Comparison of ENCODE assay signal across 19 cellular contexts in the genomic region with DNA sequence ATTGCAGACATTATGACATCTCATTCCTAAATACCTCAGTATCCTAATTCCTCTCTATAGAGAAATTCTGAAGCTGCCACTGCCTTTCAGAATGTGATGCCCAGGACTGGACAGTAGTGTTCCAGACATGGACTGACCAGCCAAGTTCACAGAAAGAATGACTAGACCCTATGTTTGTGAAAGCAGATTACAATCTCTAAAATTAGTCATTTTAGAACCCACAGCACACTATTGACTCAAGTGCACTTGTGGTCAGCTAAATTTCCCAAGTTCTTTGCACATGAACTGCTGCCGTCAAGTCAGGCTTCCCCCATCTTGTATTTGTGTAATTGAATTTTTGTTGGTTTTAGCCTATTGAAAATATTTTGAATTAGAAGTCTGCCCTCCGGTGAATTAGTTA.
A peak's percentile ranks its signal among the peaks of the same experiment; 100 is the strongest.
DNase-seq lines count a peak whose midpoint lies in the region; ATAC-seq, FAIRE-seq and TF ChIP-seq lines count a peak whose summit lies in the region.
"Had no signal": no experiment of that assay in that cellular context is flagged by ENCODE, and none has a peak within 500 bp of the region (broad histone marks: within the 10 kb centered on the region; RNA-seq: fewer than 3 reads in every experiment).

No MANE protein-coding gene starts in this region.

- POLR2A ChIA-PET in activated CD4-positive, alpha-beta T cell treated with anti-CD3 and anti-CD28 coated beads for 36 hours (lab: Charles Lee), result no interaction called here

- H3K4me2 ChIP-seq in astrocyte (ENCODE audit: low read length), result peak overlapping the region; percentile 49

- TF ChIP-seq CTCF in AG09319 (IDR thresholded peaks at IDR 0.05; ENCODE audit: low read depth, low read length), result no peak
- TF ChIP-seq CTCF in astrocyte (IDR thresholded peaks at IDR 0.05; ENCODE audit: insufficient read depth, low read depth, low read length), result no peak

- TF ChIP-seq POLR2A in GM18505 (IDR thresholded peaks at IDR 0.05; ENCODE audit: borderline replicate concordance, extremely low read depth, insufficient read depth, insufficient read length), result no peak

- H2AFZ ChIP-seq in astrocyte (ENCODE audit: low read depth, low read length), result no peak overlapping the region

- no peak overlapping the region for H3K4me3 Mint-ChIP-seq in astrocyte (ENCODE audit: unreplicated experiment)
- no peak overlapping the region for H3K4me3 Mint-ChIP-seq in activated CD4-positive, alpha-beta T cell treated with anti-CD3 and anti-CD28 coated beads for 36 hours
- H3K4me3 Mint-ChIP-seq: naive thymus-derived CD8-positive, alpha-beta T cell; stimulated activated memory B cell treated with anti-CD40 and anti-IgM and Interleukin-4, amounts not matched to agents 10 μg/mL and 1 μg/mL and 100 μg/mL, for 72 hours had no signal

- no peaks in the 10 kb centered on the region for H3K79me2 ChIP-seq in astrocyte (ENCODE audit: insufficient read depth, low read length)

- H3K9me3 Mint-ChIP-seq in astrocyte (ENCODE audit: unreplicated experiment), result no peaks in the 10 kb centered on the region
- H3K9me3 Mint-ChIP-seq in activated CD4-positive, alpha-beta T cell treated with anti-CD3 and anti-CD28 coated beads for 36 hours (ENCODE audit: low read depth), result no peaks in the 10 kb centered on the region
- H3K9me3 Mint-ChIP-seq: naive thymus-derived CD8-positive, alpha-beta T cell; stimulated activated memory B cell treated with anti-CD40 and anti-IgM and Interleukin-4, amounts not matched to agents 10 μg/mL and 1 μg/mL and 100 μg/mL, for 72 hours had no signal

- no peaks in the 10 kb centered on the region for H4K20me1 ChIP-seq in astrocyte (ENCODE audit: insufficient read depth, low read length)

- H3K4me3 ChIP-seq in astrocyte (ENCODE audit: insufficient read depth, low read depth, low read length), result no peak overlapping the region

- intact Hi-C loops in activated CD4-positive, alpha-beta T cell treated with anti-CD3 and anti-CD28 coated beads for 36 hours (cut with DNase I, micrococcal nuclease), result no loop called here

- peak overlapping the region; percentile 84 for H3K27ac Mint-ChIP-seq in astrocyte (ENCODE audit: unreplicated experiment)
- H3K27ac Mint-ChIP-seq in activated CD4-positive, alpha-beta T cell treated with anti-CD3 and anti-CD28 coated beads for 36 hours, result no peak overlapping the region
- H3K27ac Mint-ChIP-seq: naive thymus-derived CD8-positive, alpha-beta T cell; stimulated activated memory B cell treated with anti-CD40 and anti-IgM and Interleukin-4, amounts not matched to agents 10 μg/mL and 1 μg/mL and 100 μg/mL, for 72 hours had no signal

- H3K9me3 ChIP-seq in astrocyte (ENCODE audit: insufficient read depth, low read depth, low read length), result no peaks in the 10 kb centered on the region

- peaks cover 19% of the 10 kb centered on the region for H3K4me1 ChIP-seq in astrocyte (ENCODE audit: insufficient read depth, low read length)

- peak; percentile 100 for FAIRE-seq in astrocyte (lab: Jason Lieb, UNC)

- no peaks in the 10 kb centered on the region for H3K27me3 ChIP-seq in astrocyte (ENCODE audit: insufficient read depth, low read length)

- no peaks in the 10 kb centered on the region for H3K27me3 Mint-ChIP-seq in astrocyte (ENCODE audit: low read depth, unreplicated experiment)
- H3K27me3 Mint-ChIP-seq in activated CD4-positive, alpha-beta T cell treated with anti-CD3 and anti-CD28 coated beads for 36 hours, result peaks cover 2% of the 10 kb centered on the region
- H3K27me3 Mint-ChIP-seq: stimulated activated memory B cell treated with anti-CD40 and anti-IgM and Interleukin-4, amounts not matched to agents 10 μg/mL and 1 μg/mL and 100 μg/mL, for 72 hours had no signal

- no peak for ATAC-seq in activated CD4-positive, alpha-beta T cell treated with anti-CD3 and anti-CD28 coated beads for 36 hours
- ATAC-seq in GM18505 (IDR thresholded peaks at IDR 0.05; ENCODE audit: unreplicated experiment), result no peak
- ATAC-seq: naive thymus-derived CD8-positive, alpha-beta T cell; stimulated activated memory B cell treated with anti-CD40 and anti-IgM and Interleukin-4, amounts not matched to agents 10 μg/mL and 1 μg/mL and 100 μg/mL, for 72 hours had no signal

- CTCF ChIA-PET in activated CD4-positive, alpha-beta T cell treated with anti-CD3 and anti-CD28 coated beads for 36 hours (lab: Charles Lee), result no interaction called here

- DNase-seq in AG09319 (ENCODE audit: extremely low read depth, low read depth) (peak; percentile 38), HS-27A (ENCODE audit: low read depth) (peak; percentile 59), astrocyte (ENCODE audit: low read depth) (peak; percentile 94), hepatic stellate cell (ENCODE audit: low spot score) (peak; percentile 27), NCI-H1694 treated with DMSO at 0.1 percent for 48 hours (lab: John Stamatoyannopoulos, UW) (no peak), occipital lobe (lab: John Stamatoyannopoulos, UW) (no peak)
- no peak for DNase-seq in activated CD4-positive, alpha-beta T cell treated with anti-CD3 and anti-CD28 coated beads for 36 hours
- DNase-seq: activated CD4-positive, alpha-beta T cell treated with anti-CD3 and anti-CD28 coated beads for 48 hours; activated T-cell treated with anti-CD3 and anti-CD28 coated beads, Interleukin-2, amount 50 U/mL, for 48 hours; aorta; effector CD4-positive, alpha-beta T cell; GF-D8; naive thymus-derived CD8-positive, alpha-beta T cell; NCI-H1092 treated with DMSO at 0.1 percent for 48 hours; stimulated activated CD4-positive, alpha-beta T cell treated with anti-CD3 and anti-CD28 coated beads, Interleukin-4, amount 100 ng/mL, for 24 hours; T-helper 1 cell had no signal

- H3K36me3 Mint-ChIP-seq in astrocyte (ENCODE audit: low read depth, unreplicated experiment), result no peaks in the 10 kb centered on the region
- H3K36me3 Mint-ChIP-seq in activated CD4-positive, alpha-beta T cell treated with anti-CD3 and anti-CD28 coated beads for 36 hours (ENCODE audit: low read depth), result no peaks in the 10 kb centered on the region
- H3K36me3 Mint-ChIP-seq: naive thymus-derived CD8-positive, alpha-beta T cell; stimulated activated memory B cell treated with anti-CD40 and anti-IgM and Interleukin-4, amounts not matched to agents 10 μg/mL and 1 μg/mL and 100 μg/mL, for 72 hours had no signal

- peak overlapping the region; percentile 39 for H3K9ac ChIP-seq in astrocyte (ENCODE audit: low read length)

- peak overlapping the region; percentile 76 for H3K27ac ChIP-seq in astrocyte (ENCODE audit: low read depth, low read length)
- H3K27ac ChIP-seq: C4-2B had no signal

- H3K36me3 ChIP-seq in astrocyte (ENCODE audit: insufficient read depth, low read length), result no peaks in the 10 kb centered on the region

- peaks cover 14% of the 10 kb centered on the region for H3K4me1 Mint-ChIP-seq in astrocyte (ENCODE audit: low read depth, unreplicated experiment)
- no peaks in the 10 kb centered on the region for H3K4me1 Mint-ChIP-seq in activated CD4-positive, alpha-beta T cell treated with anti-CD3 and anti-CD28 coated beads for 36 hours
- H3K4me1 Mint-ChIP-seq: naive thymus-derived CD8-positive, alpha-beta T cell; stimulated activated memory B cell treated with anti-CD40 and anti-IgM and Interleukin-4, amounts not matched to agents 10 μg/mL and 1 μg/mL and 100 μg/mL, for 72 hours had no signal

Comparison
In these comparisons a context has a peak if more than half of its experiments do, and no peak if none do; other contexts are left out.
1. DNase-seq: peak in AG09319 (single experiment), HS-27A (single experiment), astrocyte (single experiment) and hepatic stellate cell (single experiment); none in NCI-H1694 treated with DMSO at 0.1 percent for 48 hours (single experiment), occipital lobe (single experiment) and activated CD4-positive, alpha-beta T cell treated with anti-CD3 and anti-CD28 coated beads for 36 hours (single experiment).